In the genomic region with DNA sequence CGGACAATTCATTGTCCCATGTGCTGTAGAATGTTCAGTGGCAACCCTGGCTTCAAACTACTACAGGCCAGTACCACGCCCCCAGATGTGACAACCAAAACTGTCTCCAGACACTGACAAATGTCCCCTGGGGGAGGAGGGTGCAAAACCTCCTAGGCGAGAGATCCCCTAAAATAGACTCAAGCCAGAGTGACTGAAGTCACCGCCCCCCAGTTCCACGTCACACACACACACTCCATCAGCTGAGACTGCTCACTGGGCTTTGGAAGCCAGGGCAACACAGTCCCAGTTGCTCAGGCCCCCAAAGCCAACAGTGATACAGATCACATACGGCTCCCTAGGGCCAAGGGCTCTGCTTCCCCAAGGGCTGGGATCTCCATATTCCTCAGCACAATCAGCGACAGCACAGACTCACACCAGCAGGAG, we compare ENCODE assay signal across 9 cellular contexts. TPM values are rescaled to one million over a fixed set of nuclear protein-coding genes. Genes with fewer than 3 reads are reported as not detected.
DNase-seq lines count a peak whose midpoint lies in the region; ATAC-seq and TF ChIP-seq lines count a peak whose summit lies in the region.
"Had no signal": no experiment of that assay in that cellular context is flagged by ENCODE, and none has a peak within 500 bp of the region (broad histone marks: within the 10 kb centered on the region; RNA-seq: fewer than 3 reads in every experiment).

No MANE protein-coding gene starts in this region.

- TF ChIP-seq CTCF in activated CD8-positive, alpha-beta T cell treated with anti-CD3 and anti-CD28 coated beads for 36 hours (IDR thresholded peaks at IDR 0.05): no peak

- peak overlapping the region; percentile 90 for H3K27ac Mint-ChIP-seq in activated CD4-positive, alpha-beta T cell treated with anti-CD3 and anti-CD28 coated beads, Interleukin-2, amount 10 ng/mL, durations not matched to agents 24 days and 14 days
- H3K27ac Mint-ChIP-seq in activated CD8-positive, alpha-beta T cell treated with anti-CD3 and anti-CD28 coated beads for 36 hours: peak overlapping the region; percentile 82

- peaks cover 23% of the 10 kb centered on the region for H3K36me3 Mint-ChIP-seq in activated CD4-positive, alpha-beta T cell treated with anti-CD3 and anti-CD28 coated beads, Interleukin-2, amount 10 ng/mL, durations not matched to agents 24 days and 14 days (ENCODE audit: low read depth)
- peaks cover 2% of the 10 kb centered on the region for H3K36me3 Mint-ChIP-seq in activated CD8-positive, alpha-beta T cell treated with anti-CD3 and anti-CD28 coated beads for 36 hours (ENCODE audit: low read depth)

- no peaks in the 10 kb centered on the region for H3K9me3 Mint-ChIP-seq in activated CD4-positive, alpha-beta T cell treated with anti-CD3 and anti-CD28 coated beads, Interleukin-2, amount 10 ng/mL, durations not matched to agents 24 days and 14 days
- no peaks in the 10 kb centered on the region for H3K9me3 Mint-ChIP-seq in activated CD8-positive, alpha-beta T cell treated with anti-CD3 and anti-CD28 coated beads for 36 hours

- peaks cover 43% of the 10 kb centered on the region for H3K4me1 Mint-ChIP-seq in activated CD4-positive, alpha-beta T cell treated with anti-CD3 and anti-CD28 coated beads, Interleukin-2, amount 10 ng/mL, durations not matched to agents 24 days and 14 days
- peaks cover 26% of the 10 kb centered on the region for H3K4me1 Mint-ChIP-seq in activated CD8-positive, alpha-beta T cell treated with anti-CD3 and anti-CD28 coated beads for 36 hours (ENCODE audit: low read depth)

- CTCF ChIA-PET in activated CD8-positive, alpha-beta T cell treated with anti-CD3 and anti-CD28 coated beads for 36 hours (lab: Charles Lee): interaction anchor here (1.0 to 2.5 kb wide), 7 partner anchors 15 to 237 kb away, joined by 3 to 9 read pairs (median 6); no protein-coding TSS in a partner anchor

- POLR2A ChIA-PET in activated CD8-positive, alpha-beta T cell treated with anti-CD3 and anti-CD28 coated beads for 36 hours (lab: Charles Lee): interaction anchor here (0.7 to 2.2 kb wide), 5 partner anchors 19 to 126 kb away, joined by 3 to 10 read pairs (median 4); a partner anchor contains a TSS

- intact Hi-C loops in activated CD4-positive, alpha-beta T cell treated with anti-CD3 and anti-CD28 coated beads, Interleukin-2, amount 10 ng/mL, durations not matched to agents 24 days and 14 days (cut with micrococcal nuclease): loop anchor here (1.0 to 2.0 kb wide), 9 partner anchors 12 to 165 kb away; a partner anchor contains a TSS
- intact Hi-C loops in activated CD8-positive, alpha-beta T cell treated with anti-CD3 and anti-CD28 coated beads for 36 hours (cut with micrococcal nuclease): no loop called here

- ATAC-seq in HG02623 (IDR thresholded peaks at IDR 0.05; ENCODE audit: unreplicated experiment): peak; percentile 50
- peak; percentile 43 for ATAC-seq in activated CD8-positive, alpha-beta T cell treated with anti-CD3 and anti-CD28 coated beads for 36 hours

- DNase-seq in activated CD4-positive, alpha-beta T cell treated with anti-CD3 and anti-CD28 coated beads, Interleukin-2, amount 10 ng/mL, durations not matched to agents 24 days and 14 days: peak; percentile 66
- no peak for DNase-seq in activated CD4-positive, alpha-beta T cell treated with anti-CD3 and anti-CD28 coated beads, Interleukin-2, amount 50 U/mL, for 4 hours
- peak; percentile 56 for DNase-seq in activated CD8-positive, alpha-beta T cell treated with anti-CD3 and anti-CD28 coated beads for 36 hours
- DNase-seq in putamen (ENCODE audit: low spot score): peak; percentile 63
- no peak for DNase-seq in NCI-H146 treated with DMSO at 0.1 percent for 48 hours (lab: John Stamatoyannopoulos, UW; ENCODE audit: unreplicated experiment)
- DNase-seq in NCI-H2081 (lab: John Stamatoyannopoulos, UW): no peak
- DNase-seq in NCI-H510A (lab: John Stamatoyannopoulos, UW): no peak
- DNase-seq: NCI-H1092 treated with DMSO at 0.1 percent for 48 hours had no signal

- H3K4me3 Mint-ChIP-seq in activated CD4-positive, alpha-beta T cell treated with anti-CD3 and anti-CD28 coated beads, Interleukin-2, amount 10 ng/mL, durations not matched to agents 24 days and 14 days: peak overlapping the region; percentile 81
- H3K4me3 Mint-ChIP-seq in activated CD8-positive, alpha-beta T cell treated with anti-CD3 and anti-CD28 coated beads for 36 hours: peak overlapping the region; percentile 63

- H3K27me3 Mint-ChIP-seq in activated CD4-positive, alpha-beta T cell treated with anti-CD3 and anti-CD28 coated beads, Interleukin-2, amount 10 ng/mL, durations not matched to agents 24 days and 14 days: no peaks in the 10 kb centered on the region
- no peaks in the 10 kb centered on the region for H3K27me3 Mint-ChIP-seq in activated CD8-positive, alpha-beta T cell treated with anti-CD3 and anti-CD28 coated beads for 36 hours

RNA-seq across cellular contexts. Expression of a gene that starts 19.1 kb away (rescaled TPM):
- 44.7 and 45.9 TPM in 2 replicates for total RNA-seq in activated CD4-positive, alpha-beta T cell treated with anti-CD3 and anti-CD28 coated beads, Interleukin-2, amount 10 ng/mL, durations not matched to agents 24 days and 14 days
- total RNA-seq in activated CD8-positive, alpha-beta T cell treated with anti-CD3 and anti-CD28 coated beads for 36 hours: 10 to 100 TPM; 22.6 to 24.5 TPM

Comparison
In these comparisons a context has a peak if more than half of its experiments do, and no peak if none do; other contexts are left out.
1. DNase-seq: peak in activated CD4-positive, alpha-beta T cell treated with anti-CD3 and anti-CD28 coated beads, Interleukin-2, amount 10 ng/mL, durations not matched to agents 24 days and 14 days (single experiment), activated CD8-positive, alpha-beta T cell treated with anti-CD3 and anti-CD28 coated beads for 36 hours (single experiment) and putamen (single experiment); none in activated CD4-positive, alpha-beta T cell treated with anti-CD3 and anti-CD28 coated beads, Interleukin-2, amount 50 U/mL, for 4 hours (0 of 2), NCI-H146 treated with DMSO at 0.1 percent for 48 hours (single experiment), NCI-H2081 (0 of 2) and NCI-H510A (single experiment).